Comparison of ENCODE assay signal across 1 cellular context in genomic region chr13:24215732-24216131, GRCh38.
TF ChIP-seq lines count a peak whose summit lies in the region.

No MANE protein-coding gene starts in this region.

TF ChIP-seq in GM23338, 12 proteins besides CTCF, POLR2A, EP300 and RAD21:
- TF ChIP-seq ZNF462 (CRISPR knock-in tag; IDR thresholded peaks at IDR 0.05): no peak
- no peak for TF ChIP-seq POLR2AphosphoS5 (IDR thresholded peaks at IDR 0.05; ENCODE audit: low read depth)
- TF ChIP-seq ZNF331 (CRISPR knock-in tag; IDR thresholded peaks at IDR 0.05; ENCODE audit: low read depth): no peak
- TF ChIP-seq, protein P1, sequence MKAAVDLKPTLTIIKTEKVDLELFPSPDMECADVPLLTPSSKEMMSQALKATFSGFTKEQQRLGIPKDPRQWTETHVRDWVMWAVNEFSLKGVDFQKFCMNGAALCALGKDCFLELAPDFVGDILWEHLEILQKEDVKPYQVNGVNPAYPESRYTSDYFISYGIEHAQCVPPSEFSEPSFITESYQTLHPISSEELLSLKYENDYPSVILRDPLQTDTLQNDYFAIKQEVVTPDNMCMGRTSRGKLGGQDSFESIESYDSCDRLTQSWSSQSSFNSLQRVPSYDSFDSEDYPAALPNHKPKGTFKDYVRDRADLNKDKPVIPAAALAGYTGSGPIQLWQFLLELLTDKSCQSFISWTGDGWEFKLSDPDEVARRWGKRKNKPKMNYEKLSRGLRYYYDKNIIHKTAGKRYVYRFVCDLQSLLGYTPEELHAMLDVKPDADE (IDR thresholded peaks at IDR 0.05): no peak
- TF ChIP-seq NANOG (IDR thresholded peaks at IDR 0.05; ENCODE audit: borderline replicate concordance): no peak
- no peak for TF ChIP-seq ZNF114 (CRISPR knock-in tag; IDR thresholded peaks at IDR 0.05)
- TF ChIP-seq STAT1 (IDR thresholded peaks at IDR 0.05; ENCODE audit: unreplicated experiment): no peak
- TF ChIP-seq EZH2 (IDR thresholded peaks at IDR 0.05; ENCODE audit: low read depth, unreplicated experiment): no peak
- TF ChIP-seq CREB1 (CRISPR knock-in tag; IDR thresholded peaks at IDR 0.05; ENCODE audit: low read depth): no peak
- no peak for TF ChIP-seq EZH2phosphoT487 (IDR thresholded peaks at IDR 0.05; ENCODE audit: unreplicated experiment)
- TF ChIP-seq JUNB (IDR thresholded peaks at IDR 0.05; ENCODE audit: unreplicated experiment): no peak
- no peak for TF ChIP-seq REST (IDR thresholded peaks at IDR 0.05; ENCODE audit: unreplicated experiment)
